ENCODE assay signal across 11 cellular contexts in the genomic region with DNA sequence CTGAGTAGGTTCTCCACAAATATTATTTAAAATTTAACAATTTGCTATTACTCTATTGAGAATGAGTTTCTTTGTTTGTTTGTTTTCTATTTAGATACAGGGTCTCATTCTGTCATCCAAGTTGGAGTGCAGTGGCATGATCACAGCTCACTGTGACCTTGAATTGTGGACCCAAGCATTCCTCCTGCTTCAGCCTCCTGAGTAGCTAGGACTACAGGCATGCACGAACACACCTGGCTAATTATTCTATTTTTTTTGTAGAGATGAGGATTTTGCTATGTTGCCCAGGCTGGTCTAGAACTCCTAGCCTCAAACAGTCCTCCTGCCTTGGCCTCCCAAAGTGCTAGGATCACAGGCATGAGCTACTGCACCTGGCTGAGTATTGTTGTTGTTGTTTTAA.
"Had no signal": no experiment of that assay in that cellular context is flagged by ENCODE, and none has a peak within 500 bp of the region (broad histone marks: within the 10 kb centered on the region; RNA-seq: fewer than 3 reads in every experiment).

No MANE protein-coding gene starts in this region.

- H3K36me3 ChIP-seq: HAP-1 had no signal

- H3K9ac ChIP-seq: GM23248 had no signal

- H3K4me1 ChIP-seq: HAP-1 had no signal

- DNase-seq: GM23248, GOT3, H7, H9, HCEC 1CT, HFFc6 had no signal

- H3K4me2 ChIP-seq: GM23338 had no signal

- H3K27ac ChIP-seq: GM23248 had no signal

- H3K4me3 ChIP-seq: GM23248, GM23338, HAP-1 had no signal

- FAIRE-seq: H1, H54 had no signal

- ATAC-seq: GM23338, HCT116 had no signal

- H2AFZ ChIP-seq: GM23248, GM23338 had no signal
